9 cellular contexts compared by ENCODE assay signal in genomic region chr19:7673995-7674667, GRCh38. TPM values are rescaled to one million over a fixed set of nuclear protein-coding genes. Genes with fewer than 3 reads are reported as not detected.
DNase-seq lines count a peak whose midpoint lies in the region; ATAC-seq and TF ChIP-seq lines count a peak whose summit lies in the region.
"Had no signal": no experiment of that assay in that cellular context is flagged by ENCODE, and none has a peak within 500 bp of the region (broad histone marks: within the 10 kb centered on the region; RNA-seq: fewer than 3 reads in every experiment).

No MANE protein-coding gene starts in this region.

- H3K4me1 Mint-ChIP-seq in activated CD4-positive, alpha-beta T cell treated with anti-CD3 and anti-CD28 coated beads, Interleukin-2, amount 10 ng/mL, durations not matched to agents 24 days and 14 days: peaks cover 38% of the 10 kb centered on the region
- H3K4me1 Mint-ChIP-seq in mesothelial cell of epicardium: peaks cover under 1% of the 10 kb centered on the region

- intact Hi-C loops in activated CD4-positive, alpha-beta T cell treated with anti-CD3 and anti-CD28 coated beads, Interleukin-2, amount 10 ng/mL, durations not matched to agents 24 days and 14 days (cut with micrococcal nuclease): no loop called here

- H3K9me3 Mint-ChIP-seq in activated CD4-positive, alpha-beta T cell treated with anti-CD3 and anti-CD28 coated beads, Interleukin-2, amount 10 ng/mL, durations not matched to agents 24 days and 14 days: no peaks in the 10 kb centered on the region
- H3K9me3 Mint-ChIP-seq in mesothelial cell of epicardium: peaks cover 3% of the 10 kb centered on the region
- H3K9me3 Mint-ChIP-seq: CD4-positive, alpha-beta T cell had no signal

- H3K27me3 Mint-ChIP-seq in activated CD4-positive, alpha-beta T cell treated with anti-CD3 and anti-CD28 coated beads, Interleukin-2, amount 10 ng/mL, durations not matched to agents 24 days and 14 days: peaks cover 43% of the 10 kb centered on the region
- H3K27me3 Mint-ChIP-seq in mesothelial cell of epicardium (ENCODE audit: low read depth): peaks cover 84% of the 10 kb centered on the region

- H3K4me3 Mint-ChIP-seq in activated CD4-positive, alpha-beta T cell treated with anti-CD3 and anti-CD28 coated beads, Interleukin-2, amount 10 ng/mL, durations not matched to agents 24 days and 14 days: no peak overlapping the region
- no peak overlapping the region for H3K4me3 Mint-ChIP-seq in mesothelial cell of epicardium
- H3K4me3 Mint-ChIP-seq: CD4-positive, alpha-beta T cell had no signal

- H3K36me3 Mint-ChIP-seq in activated CD4-positive, alpha-beta T cell treated with anti-CD3 and anti-CD28 coated beads, Interleukin-2, amount 10 ng/mL, durations not matched to agents 24 days and 14 days (ENCODE audit: low read depth): no peaks in the 10 kb centered on the region
- H3K36me3 Mint-ChIP-seq in mesothelial cell of epicardium: no peaks in the 10 kb centered on the region

- no peak for TF ChIP-seq CTCF in mesothelial cell of epicardium (IDR thresholded peaks at IDR 0.05; ENCODE audit: unreplicated experiment)

- DNase-seq in activated CD4-positive, alpha-beta T cell treated with anti-CD3 and anti-CD28 coated beads, Interleukin-2, amount 10 ng/mL, durations not matched to agents 24 days and 14 days: peak; percentile 78
- no peak for DNase-seq in activated CD4-positive, alpha-beta T cell treated with anti-CD3 and anti-CD28 coated beads for 1 hour
- DNase-seq in NCI-H2081 (lab: John Stamatoyannopoulos, UW) (peak; percentile 37 to 64), UCSD-AML1 (lab: John Stamatoyannopoulos, UW; ENCODE audit: unreplicated experiment) (peak; percentile 80), glomerular visceral epithelial cell (ENCODE audit: extremely low spot score) (peak; percentile 32), retina (peak; percentile 64), mesothelial cell of epicardium (ENCODE audit: low spot score in 2 of 2, unreplicated experiment in 2 of 2) (no peak)

- H3K27ac Mint-ChIP-seq in activated CD4-positive, alpha-beta T cell treated with anti-CD3 and anti-CD28 coated beads, Interleukin-2, amount 10 ng/mL, durations not matched to agents 24 days and 14 days: no peak overlapping the region
- no peak overlapping the region for H3K27ac Mint-ChIP-seq in mesothelial cell of epicardium
- H3K27ac Mint-ChIP-seq: CD4-positive, alpha-beta T cell had no signal

- ATAC-seq in HG03439 (IDR thresholded peaks at IDR 0.05; ENCODE audit: unreplicated experiment): no peak

RNA-seq across cellular contexts. Expression of gene MCEMP1, which starts 2.8 kb away (rescaled TPM):
- total RNA-seq in activated CD4-positive, alpha-beta T cell treated with anti-CD3 and anti-CD28 coated beads, Interleukin-2, amount 10 ng/mL, durations not matched to agents 24 days and 14 days: not detected in 2 replicates
- total RNA-seq in mesothelial cell of epicardium: not detected in 3 replicates

RNA-seq across cellular contexts. Expression of gene RETN, which starts 5.3 kb away (rescaled TPM):
- total RNA-seq in activated CD4-positive, alpha-beta T cell treated with anti-CD3 and anti-CD28 coated beads, Interleukin-2, amount 10 ng/mL, durations not matched to agents 24 days and 14 days: not detected in 2 replicates
- total RNA-seq in mesothelial cell of epicardium: not detected in 3 replicates
- total RNA-seq: CD4-positive, alpha-beta T cell had no signal

RNA-seq across cellular contexts. Expression of gene TRAPPC5, which starts 6.5 kb away (rescaled TPM):
- total RNA-seq in activated CD4-positive, alpha-beta T cell treated with anti-CD3 and anti-CD28 coated beads, Interleukin-2, amount 10 ng/mL, durations not matched to agents 24 days and 14 days: 82.9 and 84.1 TPM in 2 replicates
- 83.9 to 93.7 TPM (median 85.2 TPM) in 3 replicates for total RNA-seq in mesothelial cell of epicardium

RNA-seq across cellular contexts. Expression of gene FCER2, which starts 27.8 kb away (rescaled TPM):
- not detected in 2 replicates for total RNA-seq in activated CD4-positive, alpha-beta T cell treated with anti-CD3 and anti-CD28 coated beads, Interleukin-2, amount 10 ng/mL, durations not matched to agents 24 days and 14 days
- not detected in 3 replicates for total RNA-seq in mesothelial cell of epicardium
- total RNA-seq: CD4-positive, alpha-beta T cell had no signal

RNA-seq across cellular contexts. Expression of gene STXBP2, which starts 37.2 kb away (rescaled TPM):
- total RNA-seq in activated CD4-positive, alpha-beta T cell treated with anti-CD3 and anti-CD28 coated beads, Interleukin-2, amount 10 ng/mL, durations not matched to agents 24 days and 14 days: 83.4 and 84.3 TPM in 2 replicates
- total RNA-seq in mesothelial cell of epicardium: 88.1 to 99.0 TPM (median 97.7 TPM) in 3 replicates

Comparison
In these comparisons a context has a peak if more than half of its experiments do, and no peak if none do; other contexts are left out.
1. DNase-seq: peak in activated CD4-positive, alpha-beta T cell treated with anti-CD3 and anti-CD28 coated beads, Interleukin-2, amount 10 ng/mL, durations not matched to agents 24 days and 14 days (single experiment), NCI-H2081 (2 of 2), UCSD-AML1 (single experiment), glomerular visceral epithelial cell (single experiment) and retina (single experiment); none in activated CD4-positive, alpha-beta T cell treated with anti-CD3 and anti-CD28 coated beads for 1 hour (single experiment) and mesothelial cell of epicardium (0 of 2).